Comparison of ENCODE assay signal across 10 cellular contexts in the genomic region with DNA sequence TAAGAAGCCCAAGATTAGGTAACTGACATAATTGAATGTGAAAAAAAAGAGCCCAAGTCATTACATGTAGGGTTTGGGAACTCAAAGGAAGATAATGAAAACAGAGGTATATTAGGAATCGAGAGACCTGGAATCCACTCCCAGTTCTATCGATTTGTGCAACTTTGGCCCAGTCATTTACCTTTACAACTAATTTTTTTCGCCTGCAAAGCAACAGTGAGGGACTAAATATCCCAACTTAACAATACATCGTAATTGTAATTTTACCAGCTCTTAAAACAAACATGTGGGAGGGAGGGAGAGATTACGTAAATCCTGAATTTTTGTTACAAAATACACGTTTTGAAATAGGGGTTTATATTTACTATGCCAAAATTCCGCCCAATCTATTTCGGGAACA. TPM values are rescaled to one million over a fixed set of nuclear protein-coding genes. Genes with fewer than 3 reads are reported as not detected.
DNase-seq lines count a peak whose midpoint lies in the region; ATAC-seq and TF ChIP-seq lines count a peak whose summit lies in the region.
"Had no signal": no experiment of that assay in that cellular context is flagged by ENCODE, and none has a peak within 500 bp of the region (broad histone marks: within the 10 kb centered on the region; RNA-seq: fewer than 3 reads in every experiment).

No MANE protein-coding gene starts in this region.

- H3K36me3 Mint-ChIP-seq in T-helper 2 cell treated with Interferon-gamma antibody and Interleukin-4, amounts not matched to agents 5 μg/mL and 100 μg/mL, for 36 hours (ENCODE audit: low read depth): peaks cover 26% of the 10 kb centered on the region
- peaks cover 5% of the 10 kb centered on the region for H3K36me3 Mint-ChIP-seq in T-helper 17 cell (ENCODE audit: low read depth)
- peaks cover 28% of the 10 kb centered on the region for H3K36me3 Mint-ChIP-seq in stimulated activated memory B cell treated with anti-CD40 and anti-IgM and Interleukin-4, amounts not matched to agents 10 μg/mL and 1 μg/mL and 100 μg/mL, for 72 hours

- peak overlapping the region; percentile 100 for H3K4me3 Mint-ChIP-seq in T-helper 2 cell treated with Interferon-gamma antibody and Interleukin-4, amounts not matched to agents 5 μg/mL and 100 μg/mL, for 36 hours
- peak overlapping the region; percentile 71 for H3K4me3 Mint-ChIP-seq in T-helper 17 cell
- peak overlapping the region; percentile 38 for H3K4me3 Mint-ChIP-seq in stimulated activated memory B cell treated with anti-CD40 and anti-IgM and Interleukin-4, amounts not matched to agents 10 μg/mL and 1 μg/mL and 100 μg/mL, for 72 hours

- H3K27ac Mint-ChIP-seq in T-helper 2 cell treated with Interferon-gamma antibody and Interleukin-4, amounts not matched to agents 5 μg/mL and 100 μg/mL, for 36 hours: peak overlapping the region; percentile 16
- H3K27ac Mint-ChIP-seq in T-helper 17 cell: no peak overlapping the region
- H3K27ac Mint-ChIP-seq in stimulated activated memory B cell treated with anti-CD40 and anti-IgM and Interleukin-4, amounts not matched to agents 10 μg/mL and 1 μg/mL and 100 μg/mL, for 72 hours: no peak overlapping the region

- TF ChIP-seq CTCF in foreskin fibroblast (IDR thresholded peaks at IDR 0.05; ENCODE audit: low read depth, low read length) (no peak), left lung (IDR thresholded peaks at IDR 0.05) (no peak)

- H3K4me3 ChIP-seq in foreskin fibroblast (ENCODE audit: low read depth in 1 of 2, low read length in 2 of 2): peak overlapping the region; percentile 85 to 96
- peak overlapping the region in 1 of 2 donors; percentile 86 for H3K4me3 ChIP-seq in left lung

- peaks cover 4% of the 10 kb centered on the region for H3K9me3 Mint-ChIP-seq in T-helper 2 cell treated with Interferon-gamma antibody and Interleukin-4, amounts not matched to agents 5 μg/mL and 100 μg/mL, for 36 hours
- peaks cover 2% of the 10 kb centered on the region for H3K9me3 Mint-ChIP-seq in stimulated activated memory B cell treated with anti-CD40 and anti-IgM and Interleukin-4, amounts not matched to agents 10 μg/mL and 1 μg/mL and 100 μg/mL, for 72 hours

- DNase-seq in T-helper 2 cell treated with Interferon-gamma antibody and Interleukin-4, amounts not matched to agents 5 μg/mL and 100 μg/mL, for 36 hours (ENCODE audit: low spot score): no peak
- DNase-seq in T-helper 2 cell: no peak
- DNase-seq in T-helper 17 cell: no peak
- no peak for DNase-seq in foreskin fibroblast
- no peak for DNase-seq in left lung
- DNase-seq: dermis blood vessel endothelial cell, T-helper 9 cell had no signal

- H3K27me3 Mint-ChIP-seq in T-helper 2 cell treated with Interferon-gamma antibody and Interleukin-4, amounts not matched to agents 5 μg/mL and 100 μg/mL, for 36 hours (ENCODE audit: low read depth): peaks cover 12% of the 10 kb centered on the region
- H3K27me3 Mint-ChIP-seq in T-helper 17 cell: peaks cover 6% of the 10 kb centered on the region
- peaks cover 2% of the 10 kb centered on the region for H3K27me3 Mint-ChIP-seq in stimulated activated memory B cell treated with anti-CD40 and anti-IgM and Interleukin-4, amounts not matched to agents 10 μg/mL and 1 μg/mL and 100 μg/mL, for 72 hours

- peaks cover 0 to 10% of the 10 kb centered on the region in 2 donors for H3K27me3 ChIP-seq in left lung

- H3K36me3 ChIP-seq in left lung: no peaks in the 10 kb centered on the region

- no peak overlapping the region for H3K27ac ChIP-seq in left lung

- intact Hi-C loops in left lung (cut with DNase I): no loop called here

- H3K4me1 ChIP-seq in left lung: peaks cover 16 to 37% of the 10 kb centered on the region in 2 donors

- H3K4me1 Mint-ChIP-seq in T-helper 2 cell treated with Interferon-gamma antibody and Interleukin-4, amounts not matched to agents 5 μg/mL and 100 μg/mL, for 36 hours (ENCODE audit: low read depth): peaks cover 32% of the 10 kb centered on the region
- peaks cover 32% of the 10 kb centered on the region for H3K4me1 Mint-ChIP-seq in T-helper 17 cell
- peaks cover 39% of the 10 kb centered on the region for H3K4me1 Mint-ChIP-seq in stimulated activated memory B cell treated with anti-CD40 and anti-IgM and Interleukin-4, amounts not matched to agents 10 μg/mL and 1 μg/mL and 100 μg/mL, for 72 hours

- H3K9me3 ChIP-seq in T-helper 17 cell (ENCODE audit: control insufficient read depth, low read length, poor library complexity, severe bottlenecking) (no peaks in the 10 kb centered on the region), left lung (no peaks in the 10 kb centered on the region)

- ATAC-seq in T-helper 17 cell (no peak), left lung (no peak), GM19328 (IDR thresholded peaks at IDR 0.05; ENCODE audit: unreplicated experiment) (no peak), GM18907 (IDR thresholded peaks at IDR 0.05; ENCODE audit: unreplicated experiment) (no peak)
- no peak for ATAC-seq in stimulated activated memory B cell treated with anti-CD40 and anti-IgM and Interleukin-4, amounts not matched to agents 10 μg/mL and 1 μg/mL and 100 μg/mL, for 72 hours

RNA-seq across cellular contexts. Expression of gene MINDY3, which starts 1.4 kb away (rescaled TPM):
- total RNA-seq in T-helper 17 cell (10 to 100 TPM; 22.2 to 34.1 TPM), left lung (10 to 100 TPM; 27.5 to 29.6 TPM)

Comparison
In these comparisons a context has a peak if more than half of its experiments do, and no peak if none do; other contexts are left out.
1. H3K4me3 Mint-ChIP-seq: peak in every context shown above with its lines; median percentile 100 in T-helper 2 cell treated with Interferon-gamma antibody and Interleukin-4, amounts not matched to agents 5 μg/mL and 100 μg/mL, for 36 hours; 71 in T-helper 17 cell; 38 in stimulated activated memory B cell treated with anti-CD40 and anti-IgM and Interleukin-4, amounts not matched to agents 10 μg/mL and 1 μg/mL and 100 μg/mL, for 72 hours.